2 cellular contexts compared by ENCODE assay signal in genomic region chr7:151079199-151079910, GRCh38.
A peak's percentile ranks its signal among the peaks of the same experiment; 100 is the strongest.
TF ChIP-seq lines count a peak whose summit lies in the region.

No MANE protein-coding gene starts in this region.

TF ChIP-seq in GM23338, 12 proteins besides CTCF, POLR2A, EP300 and RAD21:
- TF ChIP-seq REST (IDR thresholded peaks at IDR 0.05; ENCODE audit: unreplicated experiment) (peak; percentile 31), EZH2 (IDR thresholded peaks at IDR 0.05; ENCODE audit: low read depth, unreplicated experiment) (no peak)
TF ChIP-seq in GM23338: peak in this region for 1.

TF ChIP-seq in WTC11, 78 proteins besides CTCF, POLR2A, EP300 and RAD21:
- no peak for TF ChIP-seq SOX15 (CRISPR knock-in tag; IDR thresholded peaks at IDR 0.05)
- TF ChIP-seq ZBTB21 (CRISPR knock-in tag; IDR thresholded peaks at IDR 0.05; ENCODE audit: borderline replicate concordance): no peak
- TF ChIP-seq, protein P1, sequence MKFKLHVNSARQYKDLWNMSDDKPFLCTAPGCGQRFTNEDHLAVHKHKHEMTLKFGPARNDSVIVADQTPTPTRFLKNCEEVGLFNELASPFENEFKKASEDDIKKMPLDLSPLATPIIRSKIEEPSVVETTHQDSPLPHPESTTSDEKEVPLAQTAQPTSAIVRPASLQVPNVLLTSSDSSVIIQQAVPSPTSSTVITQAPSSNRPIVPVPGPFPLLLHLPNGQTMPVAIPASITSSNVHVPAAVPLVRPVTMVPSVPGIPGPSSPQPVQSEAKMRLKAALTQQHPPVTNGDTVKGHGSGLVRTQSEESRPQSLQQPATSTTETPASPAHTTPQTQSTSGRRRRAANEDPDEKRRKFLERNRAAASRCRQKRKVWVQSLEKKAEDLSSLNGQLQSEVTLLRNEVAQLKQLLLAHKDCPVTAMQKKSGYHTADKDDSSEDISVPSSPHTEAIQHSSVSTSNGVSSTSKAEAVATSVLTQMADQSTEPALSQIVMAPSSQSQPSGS (CRISPR knock-in tag; IDR thresholded peaks at IDR 0.05; ENCODE audit: borderline replicate concordance, low read depth): no peak
- TF ChIP-seq NR1H2 (CRISPR knock-in tag; IDR thresholded peaks at IDR 0.05): no peak
- no peak for TF ChIP-seq HMGXB4 (CRISPR knock-in tag; IDR thresholded peaks at IDR 0.05)
- TF ChIP-seq ZNF425 (CRISPR knock-in tag; conservative IDR thresholded peaks at IDR 0.05): no peak
- TF ChIP-seq, protein P2, sequence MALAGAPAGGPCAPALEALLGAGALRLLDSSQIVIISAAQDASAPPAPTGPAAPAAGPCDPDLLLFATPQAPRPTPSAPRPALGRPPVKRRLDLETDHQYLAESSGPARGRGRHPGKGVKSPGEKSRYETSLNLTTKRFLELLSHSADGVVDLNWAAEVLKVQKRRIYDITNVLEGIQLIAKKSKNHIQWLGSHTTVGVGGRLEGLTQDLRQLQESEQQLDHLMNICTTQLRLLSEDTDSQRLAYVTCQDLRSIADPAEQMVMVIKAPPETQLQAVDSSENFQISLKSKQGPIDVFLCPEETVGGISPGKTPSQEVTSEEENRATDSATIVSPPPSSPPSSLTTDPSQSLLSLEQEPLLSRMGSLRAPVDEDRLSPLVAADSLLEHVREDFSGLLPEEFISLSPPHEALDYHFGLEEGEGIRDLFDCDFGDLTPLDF (CRISPR knock-in tag; IDR thresholded peaks at IDR 0.05): no peak
- no peak for TF ChIP-seq SMAD3 (CRISPR knock-in tag; IDR thresholded peaks at IDR 0.05; ENCODE audit: borderline replicate concordance)
- TF ChIP-seq ARID4B (CRISPR knock-in tag; IDR thresholded peaks at IDR 0.05; ENCODE audit: borderline replicate concordance): no peak
- TF ChIP-seq STAT6 (CRISPR knock-in tag; conservative IDR thresholded peaks at IDR 0.05; ENCODE audit: low read depth): no peak
- TF ChIP-seq ZNF423 (CRISPR knock-in tag; IDR thresholded peaks at IDR 0.05): no peak
- no peak for TF ChIP-seq ESRRA (CRISPR knock-in tag; IDR thresholded peaks at IDR 0.05; ENCODE audit: borderline replicate concordance)
- no peak for TF ChIP-seq CREM (CRISPR knock-in tag; IDR thresholded peaks at IDR 0.05)
- no peak for TF ChIP-seq RORB (CRISPR knock-in tag; IDR thresholded peaks at IDR 0.05)
- no peak for TF ChIP-seq ZNF263 (CRISPR knock-in tag; IDR thresholded peaks at IDR 0.05; ENCODE audit: low read depth)
- TF ChIP-seq ETV6 (CRISPR knock-in tag; IDR thresholded peaks at IDR 0.05): no peak
- TF ChIP-seq, protein P3, sequence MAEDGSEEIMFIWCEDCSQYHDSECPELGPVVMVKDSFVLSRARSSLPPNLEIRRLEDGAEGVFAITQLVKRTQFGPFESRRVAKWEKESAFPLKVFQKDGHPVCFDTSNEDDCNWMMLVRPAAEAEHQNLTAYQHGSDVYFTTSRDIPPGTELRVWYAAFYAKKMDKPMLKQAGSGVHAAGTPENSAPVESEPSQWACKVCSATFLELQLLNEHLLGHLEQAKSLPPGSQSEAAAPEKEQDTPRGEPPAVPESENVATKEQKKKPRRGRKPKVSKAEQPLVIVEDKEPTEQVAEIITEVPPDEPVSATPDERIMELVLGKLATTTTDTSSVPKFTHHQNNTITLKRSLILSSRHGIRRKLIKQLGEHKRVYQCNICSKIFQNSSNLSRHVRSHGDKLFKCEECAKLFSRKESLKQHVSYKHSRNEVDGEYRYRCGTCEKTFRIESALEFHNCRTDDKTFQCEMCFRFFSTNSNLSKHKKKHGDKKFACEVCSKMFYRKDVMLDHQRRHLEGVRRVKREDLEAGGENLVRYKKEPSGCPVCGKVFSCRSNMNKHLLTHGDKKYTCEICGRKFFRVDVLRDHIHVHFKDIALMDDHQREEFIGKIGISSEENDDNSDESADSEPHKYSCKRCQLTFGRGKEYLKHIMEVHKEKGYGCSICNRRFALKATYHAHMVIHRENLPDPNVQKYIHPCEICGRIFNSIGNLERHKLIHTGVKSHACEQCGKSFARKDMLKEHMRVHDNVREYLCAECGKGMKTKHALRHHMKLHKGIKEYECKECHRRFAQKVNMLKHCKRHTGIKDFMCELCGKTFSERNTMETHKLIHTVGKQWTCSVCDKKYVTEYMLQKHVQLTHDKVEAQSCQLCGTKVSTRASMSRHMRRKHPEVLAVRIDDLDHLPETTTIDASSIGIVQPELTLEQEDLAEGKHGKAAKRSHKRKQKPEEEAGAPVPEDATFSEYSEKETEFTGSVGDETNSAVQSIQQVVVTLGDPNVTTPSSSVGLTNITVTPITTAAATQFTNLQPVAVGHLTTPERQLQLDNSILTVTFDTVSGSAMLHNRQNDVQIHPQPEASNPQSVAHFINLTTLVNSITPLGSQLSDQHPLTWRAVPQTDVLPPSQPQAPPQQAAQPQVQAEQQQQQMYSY (CRISPR knock-in tag; IDR thresholded peaks at IDR 0.05): no peak
- no peak for TF ChIP-seq ZMAT4 (CRISPR knock-in tag; IDR thresholded peaks at IDR 0.05)
